In genomic region chr19:50368649-50369570, GRCh38 we compare ENCODE assay signal across 1 cellular context.
TF ChIP-seq lines count a peak whose summit lies in the region.

No MANE protein-coding gene starts in this region.

TF ChIP-seq in GM12878, 131 proteins besides CTCF, POLR2A, EP300 and RAD21 (continues in another document):
- TF ChIP-seq, protein P1, sequence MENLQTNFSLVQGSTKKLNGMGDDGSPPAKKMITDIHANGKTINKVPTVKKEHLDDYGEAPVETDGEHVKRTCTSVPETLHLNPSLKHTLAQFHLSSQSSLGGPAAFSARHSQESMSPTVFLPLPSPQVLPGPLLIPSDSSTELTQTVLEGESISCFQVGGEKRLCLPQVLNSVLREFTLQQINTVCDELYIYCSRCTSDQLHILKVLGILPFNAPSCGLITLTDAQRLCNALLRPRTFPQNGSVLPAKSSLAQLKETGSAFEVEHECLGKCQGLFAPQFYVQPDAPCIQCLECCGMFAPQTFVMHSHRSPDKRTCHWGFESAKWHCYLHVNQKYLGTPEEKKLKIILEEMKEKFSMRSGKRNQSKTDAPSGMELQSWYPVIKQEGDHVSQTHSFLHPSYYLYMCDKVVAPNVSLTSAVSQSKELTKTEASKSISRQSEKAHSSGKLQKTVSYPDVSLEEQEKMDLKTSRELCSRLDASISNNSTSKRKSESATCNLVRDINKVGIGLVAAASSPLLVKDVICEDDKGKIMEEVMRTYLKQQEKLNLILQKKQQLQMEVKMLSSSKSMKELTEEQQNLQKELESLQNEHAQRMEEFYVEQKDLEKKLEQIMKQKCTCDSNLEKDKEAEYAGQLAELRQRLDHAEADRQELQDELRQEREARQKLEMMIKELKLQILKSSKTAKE (IDR thresholded peaks at IDR 0.05; ENCODE audit: low read depth, poor library complexity, severe bottlenecking), result peak; percentile 28
- TF ChIP-seq ATF7 (IDR thresholded peaks at IDR 0.05; ENCODE audit: low read depth) (peak; percentile 36; the same call in 1 of the 2 replicates), RB1 (IDR thresholded peaks at IDR 0.05; ENCODE audit: borderline replicate concordance) (0 out of 2 replicates have a peak, but pooled peaks have one; percentile 58), BHLHE40 (IDR thresholded peaks at IDR 0.05; ENCODE audit: borderline replicate concordance in 1 of 2, low read depth in 2 of 2, low read length in 1 of 2) (no peak; a peak in 1 of 4 replicates), E2F4 (IDR thresholded peaks at IDR 0.05; ENCODE audit: low read depth, low read length) (no peak), RAD51 (IDR thresholded peaks at IDR 0.05) (peak; percentile 98), ZNF207 (IDR thresholded peaks at IDR 0.05; ENCODE audit: borderline replicate concordance) (0 out of 2 replicates have a peak, but pooled peaks have one; percentile 23), ETV6 (conservative IDR thresholded peaks at IDR 0.05 in 1 of 2, IDR thresholded peaks at IDR 0.05 in 1 of 2; ENCODE audit: borderline replicate concordance in 1 of 2, low read depth in 1 of 2) (no peak), NFYA (IDR thresholded peaks at IDR 0.05; ENCODE audit: borderline replicate concordance, low read depth, low read length) (no peak), LARP7 (IDR thresholded peaks at IDR 0.05) (no peak), KAT2A (conservative IDR thresholded peaks at IDR 0.05; ENCODE audit: control insufficient read depth, low read depth, low read length) (no peak), ZNF384 (IDR thresholded peaks at IDR 0.05; ENCODE audit: borderline replicate concordance, low read depth, low read length) (peak; percentile 95), TAF1 (IDR thresholded peaks at IDR 0.05; ENCODE audit: borderline replicate concordance, low read depth, low read length) (peak; percentile 71), SP1 (IDR thresholded peaks at IDR 0.05; ENCODE audit: low read depth, low read length) (peak; percentile 78), IKZF1 (conservative IDR thresholded peaks at IDR 0.05) (peak; percentile 99), MEF2B (IDR thresholded peaks at IDR 0.05; ENCODE audit: partially characterized antibody, poor library complexity, severe bottlenecking) (peak; percentile 30), WRNIP1 (IDR thresholded peaks at IDR 0.05; ENCODE audit: borderline replicate concordance, low read depth, low read length) (no peak), SMARCA5 (IDR thresholded peaks at IDR 0.05) (peak; percentile 85), ELK1 (IDR thresholded peaks at IDR 0.05; ENCODE audit: low read depth, low read length) (no peak), IKZF2 (IDR thresholded peaks at IDR 0.05) (peak; percentile 99), SMC3 (IDR thresholded peaks at IDR 0.05; ENCODE audit: borderline replicate concordance, low read length) (peak; percentile 72), CHD4 (IDR thresholded peaks at IDR 0.05) (no peak), STAT3 (IDR thresholded peaks at IDR 0.05; ENCODE audit: low read depth, low read length) (no peak), POU2F2 (IDR thresholded peaks at IDR 0.05; ENCODE audit: borderline replicate concordance, low read depth, low read length) (0 out of 3 replicates have a peak, but pooled peaks have one; percentile 9), MTA3 (IDR thresholded peaks at IDR 0.05; ENCODE audit: borderline replicate concordance, low read length) (no peak), GATAD2B (conservative IDR thresholded peaks at IDR 0.05; ENCODE audit: low read depth) (peak; percentile 73), MEF2A (IDR thresholded peaks at IDR 0.05; ENCODE audit: insufficient read depth, low read depth, low read length) (no peak), EED (IDR thresholded peaks at IDR 0.05; ENCODE audit: low read depth) (peak; percentile 99), CBX3 (IDR thresholded peaks at IDR 0.05; ENCODE audit: borderline replicate concordance, low read depth) (no peak), BACH1 (IDR thresholded peaks at IDR 0.05; ENCODE audit: borderline replicate concordance) (no peak), RUNX3 (IDR thresholded peaks at IDR 0.05; ENCODE audit: low read length) (no peak), STAT1 (conservative IDR thresholded peaks at IDR 0.05) (no peak), POLR2AphosphoS2 (IDR thresholded peaks at IDR 0.05; ENCODE audit: low read depth, low read length) (0 out of 2 replicates have a peak, but pooled peaks have one; percentile 21), NBN (IDR thresholded peaks at IDR 0.05) (peak; percentile 80; the same call in 1 of the 2 replicates), POLR2AphosphoS5 (IDR thresholded peaks at IDR 0.05; ENCODE audit: low read length) (peak; percentile 79), ZBTB4 (CRISPR knock-in tag; IDR thresholded peaks at IDR 0.05) (0 out of 2 replicates have a peak, but pooled peaks have one; percentile 13)
- TF ChIP-seq, protein P2, sequence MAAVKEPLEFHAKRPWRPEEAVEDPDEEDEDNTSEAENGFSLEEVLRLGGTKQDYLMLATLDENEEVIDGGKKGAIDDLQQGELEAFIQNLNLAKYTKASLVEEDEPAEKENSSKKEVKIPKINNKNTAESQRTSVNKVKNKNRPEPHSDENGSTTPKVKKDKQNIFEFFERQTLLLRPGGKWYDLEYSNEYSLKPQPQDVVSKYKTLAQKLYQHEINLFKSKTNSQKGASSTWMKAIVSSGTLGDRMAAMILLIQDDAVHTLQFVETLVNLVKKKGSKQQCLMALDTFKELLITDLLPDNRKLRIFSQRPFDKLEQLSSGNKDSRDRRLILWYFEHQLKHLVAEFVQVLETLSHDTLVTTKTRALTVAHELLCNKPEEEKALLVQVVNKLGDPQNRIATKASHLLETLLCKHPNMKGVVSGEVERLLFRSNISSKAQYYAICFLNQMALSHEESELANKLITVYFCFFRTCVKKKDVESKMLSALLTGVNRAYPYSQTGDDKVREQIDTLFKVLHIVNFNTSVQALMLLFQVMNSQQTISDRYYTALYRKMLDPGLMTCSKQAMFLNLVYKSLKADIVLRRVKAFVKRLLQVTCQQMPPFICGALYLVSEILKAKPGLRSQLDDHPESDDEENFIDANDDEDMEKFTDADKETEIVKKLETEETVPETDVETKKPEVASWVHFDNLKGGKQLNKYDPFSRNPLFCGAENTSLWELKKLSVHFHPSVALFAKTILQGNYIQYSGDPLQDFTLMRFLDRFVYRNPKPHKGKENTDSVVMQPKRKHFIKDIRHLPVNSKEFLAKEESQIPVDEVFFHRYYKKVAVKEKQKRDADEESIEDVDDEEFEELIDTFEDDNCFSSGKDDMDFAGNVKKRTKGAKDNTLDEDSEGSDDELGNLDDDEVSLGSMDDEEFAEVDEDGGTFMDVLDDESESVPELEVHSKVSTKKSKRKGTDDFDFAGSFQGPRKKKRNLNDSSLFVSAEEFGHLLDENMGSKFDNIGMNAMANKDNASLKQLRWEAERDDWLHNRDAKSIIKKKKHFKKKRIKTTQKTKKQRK (IDR thresholded peaks at IDR 0.05; ENCODE audit: low read depth, low read length), result no peak
- TF ChIP-seq, protein P3, sequence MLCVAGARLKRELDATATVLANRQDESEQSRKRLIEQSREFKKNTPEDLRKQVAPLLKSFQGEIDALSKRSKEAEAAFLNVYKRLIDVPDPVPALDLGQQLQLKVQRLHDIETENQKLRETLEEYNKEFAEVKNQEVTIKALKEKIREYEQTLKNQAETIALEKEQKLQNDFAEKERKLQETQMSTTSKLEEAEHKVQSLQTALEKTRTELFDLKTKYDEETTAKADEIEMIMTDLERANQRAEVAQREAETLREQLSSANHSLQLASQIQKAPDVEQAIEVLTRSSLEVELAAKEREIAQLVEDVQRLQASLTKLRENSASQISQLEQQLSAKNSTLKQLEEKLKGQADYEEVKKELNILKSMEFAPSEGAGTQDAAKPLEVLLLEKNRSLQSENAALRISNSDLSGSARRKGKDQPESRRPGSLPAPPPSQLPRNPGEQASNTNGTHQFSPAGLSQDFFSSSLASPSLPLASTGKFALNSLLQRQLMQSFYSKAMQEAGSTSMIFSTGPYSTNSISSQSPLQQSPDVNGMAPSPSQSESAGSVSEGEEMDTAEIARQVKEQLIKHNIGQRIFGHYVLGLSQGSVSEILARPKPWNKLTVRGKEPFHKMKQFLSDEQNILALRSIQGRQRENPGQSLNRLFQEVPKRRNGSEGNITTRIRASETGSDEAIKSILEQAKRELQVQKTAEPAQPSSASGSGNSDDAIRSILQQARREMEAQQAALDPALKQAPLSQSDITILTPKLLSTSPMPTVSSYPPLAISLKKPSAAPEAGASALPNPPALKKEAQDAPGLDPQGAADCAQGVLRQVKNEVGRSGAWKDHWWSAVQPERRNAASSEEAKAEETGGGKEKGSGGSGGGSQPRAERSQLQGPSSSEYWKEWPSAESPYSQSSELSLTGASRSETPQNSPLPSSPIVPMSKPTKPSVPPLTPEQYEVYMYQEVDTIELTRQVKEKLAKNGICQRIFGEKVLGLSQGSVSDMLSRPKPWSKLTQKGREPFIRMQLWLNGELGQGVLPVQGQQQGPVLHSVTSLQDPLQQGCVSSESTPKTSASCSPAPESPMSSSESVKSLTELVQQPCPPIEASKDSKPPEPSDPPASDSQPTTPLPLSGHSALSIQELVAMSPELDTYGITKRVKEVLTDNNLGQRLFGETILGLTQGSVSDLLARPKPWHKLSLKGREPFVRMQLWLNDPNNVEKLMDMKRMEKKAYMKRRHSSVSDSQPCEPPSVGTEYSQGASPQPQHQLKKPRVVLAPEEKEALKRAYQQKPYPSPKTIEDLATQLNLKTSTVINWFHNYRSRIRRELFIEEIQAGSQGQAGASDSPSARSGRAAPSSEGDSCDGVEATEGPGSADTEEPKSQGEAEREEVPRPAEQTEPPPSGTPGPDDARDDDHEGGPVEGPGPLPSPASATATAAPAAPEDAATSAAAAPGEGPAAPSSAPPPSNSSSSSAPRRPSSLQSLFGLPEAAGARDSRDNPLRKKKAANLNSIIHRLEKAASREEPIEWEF (IDR thresholded peaks at IDR 0.05; ENCODE audit: insufficient replicate concordance, low read depth, low read length), result no peak
- TF ChIP-seq, protein P4, sequence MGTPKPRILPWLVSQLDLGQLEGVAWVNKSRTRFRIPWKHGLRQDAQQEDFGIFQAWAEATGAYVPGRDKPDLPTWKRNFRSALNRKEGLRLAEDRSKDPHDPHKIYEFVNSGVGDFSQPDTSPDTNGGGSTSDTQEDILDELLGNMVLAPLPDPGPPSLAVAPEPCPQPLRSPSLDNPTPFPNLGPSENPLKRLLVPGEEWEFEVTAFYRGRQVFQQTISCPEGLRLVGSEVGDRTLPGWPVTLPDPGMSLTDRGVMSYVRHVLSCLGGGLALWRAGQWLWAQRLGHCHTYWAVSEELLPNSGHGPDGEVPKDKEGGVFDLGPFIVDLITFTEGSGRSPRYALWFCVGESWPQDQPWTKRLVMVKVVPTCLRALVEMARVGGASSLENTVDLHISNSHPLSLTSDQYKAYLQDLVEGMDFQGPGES (IDR thresholded peaks at IDR 0.05), result no peak
- TF ChIP-seq, protein P5, sequence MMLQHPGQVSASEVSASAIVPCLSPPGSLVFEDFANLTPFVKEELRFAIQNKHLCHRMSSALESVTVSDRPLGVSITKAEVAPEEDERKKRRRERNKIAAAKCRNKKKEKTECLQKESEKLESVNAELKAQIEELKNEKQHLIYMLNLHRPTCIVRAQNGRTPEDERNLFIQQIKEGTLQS (IDR thresholded peaks at IDR 0.05; ENCODE audit: borderline replicate concordance, extremely low read depth, low read depth, low read length), result 0 out of 2 replicates have a peak, but pooled peaks have one; percentile 46
- TF ChIP-seq, protein P6, sequence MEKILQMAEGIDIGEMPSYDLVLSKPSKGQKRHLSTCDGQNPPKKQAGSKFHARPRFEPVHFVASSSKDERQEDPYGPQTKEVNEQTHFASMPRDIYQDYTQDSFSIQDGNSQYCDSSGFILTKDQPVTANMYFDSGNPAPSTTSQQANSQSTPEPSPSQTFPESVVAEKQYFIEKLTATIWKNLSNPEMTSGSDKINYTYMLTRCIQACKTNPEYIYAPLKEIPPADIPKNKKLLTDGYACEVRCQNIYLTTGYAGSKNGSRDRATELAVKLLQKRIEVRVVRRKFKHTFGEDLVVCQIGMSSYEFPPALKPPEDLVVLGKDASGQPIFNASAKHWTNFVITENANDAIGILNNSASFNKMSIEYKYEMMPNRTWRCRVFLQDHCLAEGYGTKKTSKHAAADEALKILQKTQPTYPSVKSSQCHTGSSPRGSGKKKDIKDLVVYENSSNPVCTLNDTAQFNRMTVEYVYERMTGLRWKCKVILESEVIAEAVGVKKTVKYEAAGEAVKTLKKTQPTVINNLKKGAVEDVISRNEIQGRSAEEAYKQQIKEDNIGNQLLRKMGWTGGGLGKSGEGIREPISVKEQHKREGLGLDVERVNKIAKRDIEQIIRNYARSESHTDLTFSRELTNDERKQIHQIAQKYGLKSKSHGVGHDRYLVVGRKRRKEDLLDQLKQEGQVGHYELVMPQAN (conservative IDR thresholded peaks at IDR 0.05), result peak; percentile 63; the same call in 1 of the 2 replicates
